21 cellular contexts compared by ENCODE assay signal in the genomic region with DNA sequence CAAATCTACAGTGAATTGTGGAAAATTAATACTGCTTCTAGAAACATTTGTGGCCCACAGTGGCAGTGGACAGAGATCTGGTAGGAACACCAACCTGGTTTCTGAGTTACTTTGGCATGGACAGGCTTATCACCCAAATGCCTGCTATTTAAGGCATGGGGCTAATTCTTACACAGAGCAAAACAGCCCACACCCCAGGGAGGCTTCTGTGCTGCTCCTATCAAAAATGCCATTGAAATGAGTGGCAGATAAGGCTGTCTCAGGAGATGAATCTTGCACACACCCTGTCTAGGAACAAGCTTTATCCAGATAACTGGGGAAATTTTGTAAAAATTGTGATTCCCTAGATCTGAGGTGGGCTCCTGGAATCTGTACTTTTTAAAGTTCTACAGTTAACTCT.
"Had no signal": no experiment of that assay in that cellular context is flagged by ENCODE, and none has a peak within 500 bp of the region (broad histone marks: within the 10 kb centered on the region; RNA-seq: fewer than 3 reads in every experiment).

No MANE protein-coding gene starts in this region.

- DNase-seq: KBM-7, MV-4-11, NCI-H1048, NCI-H1105, NCI-H1417, NCI-H1436 treated with DMSO at 0.1 percent for 48 hours, NCI-H1694, NCI-H187 treated with DMSO at 0.1 percent for 48 hours, NCI-H2029 treated with DMSO at 0.1 percent for 48 hours, NCI-H2171 treated with DMSO at 0.1 percent for 48 hours, NCI-H2227 treated with DMSO at 0.1 percent for 48 hours, NCI-H446, NCI-H510A, NCI-H524 treated with DMSO at 0.1 percent for 48 hours, NCI-H774, Right ventricle myocardium superior, RPMI8226, SIG-M5, SW 1271 had no signal

- H3K9me3 ChIP-seq: SJSA1 had no signal

- H3K27ac ChIP-seq: SJSA1, SK-N-MC had no signal

- H3K27me3 ChIP-seq: SJSA1 had no signal

- H3K36me3 ChIP-seq: SJSA1 had no signal

- H3K4me1 ChIP-seq: SJSA1 had no signal

- H3K4me3 ChIP-seq: SJSA1, SK-N-MC had no signal
